ENCODE assay signal across 25 cellular contexts in the genomic region with DNA sequence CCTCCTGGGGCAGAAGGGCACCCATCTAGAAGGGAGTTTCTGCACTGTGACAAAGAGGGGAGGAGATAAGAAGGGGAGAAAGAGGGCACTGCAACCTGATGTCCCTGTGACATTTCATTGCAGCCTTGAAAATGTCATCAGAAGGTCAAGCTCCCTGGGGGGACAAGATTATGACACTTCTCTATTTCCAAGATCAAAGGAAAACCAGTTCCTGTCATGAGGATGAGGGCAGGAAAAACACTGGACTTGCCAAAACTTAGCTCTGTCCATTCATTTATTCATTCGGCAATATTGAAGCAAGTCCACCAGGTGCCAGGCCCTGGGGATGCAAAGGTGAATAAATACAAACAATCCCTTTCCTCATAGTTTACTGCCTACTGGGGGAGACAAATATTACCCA.
"Had no signal": no experiment of that assay in that cellular context is flagged by ENCODE, and none has a peak within 500 bp of the region (broad histone marks: within the 10 kb centered on the region; RNA-seq: fewer than 3 reads in every experiment).

No MANE protein-coding gene starts in this region.

- FAIRE-seq: endothelial cell of umbilical vein, kidney had no signal

- H2AFZ ChIP-seq: hepatocyte had no signal

- H3K9me3 Mint-ChIP-seq: memory B cell, nephron had no signal

- H3K27ac Mint-ChIP-seq: memory B cell had no signal

- H3K4me1 ChIP-seq: colonic mucosa, left ventricle myocardium inferior, lower lobe of right lung, psoas muscle, spleen had no signal

- H3K79me2 ChIP-seq: hepatocyte had no signal

- ATAC-seq: left cardiac atrium, lower lobe of right lung, psoas muscle had no signal

- H3K4me1 Mint-ChIP-seq: memory B cell, naive B cell had no signal

- H3K27me3 ChIP-seq: colonic mucosa, hepatocyte, stomach had no signal

- H3K4me3 ChIP-seq: colonic mucosa, hepatocyte, left ventricle myocardium inferior, lower lobe of right lung, psoas muscle, spleen, stomach, thoracic aorta had no signal

- H3K9me3 ChIP-seq: colonic mucosa, left ventricle myocardium inferior, lower lobe of right lung, neutrophil, psoas muscle, spleen, stomach, thoracic aorta had no signal

- H3K4me2 ChIP-seq: hepatocyte had no signal

- H3K27ac ChIP-seq: colonic mucosa, hepatocyte, left ventricle myocardium inferior, lower lobe of right lung, neutrophil, psoas muscle, spleen, stomach, thoracic aorta had no signal

- H3K4me3 Mint-ChIP-seq: memory B cell, naive B cell, nephron had no signal

- DNase-seq: colonic mucosa; dermis blood vessel endothelial cell; erythroblast; foreskin melanocyte; head of caudate nucleus; kidney; left cardiac atrium; left ventricle myocardium inferior; lower lobe of right lung; naive B cell; psoas muscle; spleen; stimulated activated CD4-positive, alpha-beta T cell treated with anti-CD3 and anti-CD28 coated beads, Interleukin-15, amount 100 ng/mL, for 24 hours; stimulated activated CD4-positive, alpha-beta T cell treated with anti-CD3 and anti-CD28 coated beads, Interleukin-1b, Interleukin-23, amount 100 ng/mL, for 48 hours; stimulated activated CD4-positive, alpha-beta T cell treated with anti-CD3 and anti-CD28 coated beads, Interleukin-4, amount 100 ng/mL, for 24 hours; stimulated activated naive CD4-positive, alpha-beta T cell; stomach; substantia nigra; trophoblast cell had no signal

- H3K36me3 Mint-ChIP-seq: memory B cell, naive B cell had no signal

- H3K36me3 ChIP-seq: colonic mucosa, left ventricle myocardium inferior, lower lobe of right lung, neutrophil, spleen, stomach, thoracic aorta had no signal
